In genomic region chr17:75065562-75066151, GRCh38 we compare ENCODE assay signal across 14 cellular contexts. TPM values are rescaled to one million over a fixed set of nuclear protein-coding genes. Genes with fewer than 3 reads are reported as not detected.
A peak's percentile ranks its signal among the peaks of the same experiment; 100 is the strongest.
DNase-seq lines count a peak whose midpoint lies in the region; ATAC-seq, FAIRE-seq and TF ChIP-seq lines count a peak whose summit lies in the region.
"Had no signal": no experiment of that assay in that cellular context is flagged by ENCODE, and none has a peak within 500 bp of the region (broad histone marks: within the 10 kb centered on the region; RNA-seq: fewer than 3 reads in every experiment).

No MANE protein-coding gene starts in this region.

- H3K18ac ChIP-seq in neuronal stem cell (ENCODE audit: low read length) = no peak overlapping the region

- no peak overlapping the region for H3K27ac ChIP-seq in astrocyte (ENCODE audit: low read depth, low read length)
- no peak overlapping the region for H3K27ac ChIP-seq in neuronal stem cell (replicated peaks; ENCODE audit: low read length)
- no peak overlapping the region for H3K27ac ChIP-seq in colonic mucosa
- H3K27ac ChIP-seq in heart right ventricle = no peak overlapping the region
- H3K27ac ChIP-seq: left lung had no signal

- H3K9ac ChIP-seq in astrocyte (ENCODE audit: low read length) (no peak overlapping the region), neuronal stem cell (ENCODE audit: low read depth, low read length, poor library complexity) (no peak overlapping the region), colonic mucosa (ENCODE audit: low read depth in 2 of 2, low read length in 2 of 2) (no peak overlapping the region)

- peak overlapping the region; percentile 83 for H3K27ac Mint-ChIP-seq in activated CD4-positive, alpha-beta T cell treated with anti-CD3 and anti-CD28 coated beads for 36 hours
- H3K27ac Mint-ChIP-seq in astrocyte (ENCODE audit: unreplicated experiment) = peak overlapping the region; percentile 42
- H3K27ac Mint-ChIP-seq in effector memory CD8-positive, alpha-beta T cell = no peak overlapping the region

- H3K4me3 ChIP-seq in astrocyte (ENCODE audit: insufficient read depth, low read depth, low read length) (no peak overlapping the region), neuronal stem cell (ENCODE audit: low read length in 2 of 2) (no peak overlapping the region), colonic mucosa (no peak overlapping the region), heart right ventricle (no peak overlapping the region)
- H3K4me3 ChIP-seq: left lung had no signal

- no peaks in the 10 kb centered on the region for H3K79me2 ChIP-seq in astrocyte (ENCODE audit: insufficient read depth, low read length)

- H4K91ac ChIP-seq in neuronal stem cell (ENCODE audit: low read depth, low read length, poor library complexity) = no peak overlapping the region

- H3K9me3 Mint-ChIP-seq in activated CD4-positive, alpha-beta T cell treated with anti-CD3 and anti-CD28 coated beads for 36 hours (ENCODE audit: low read depth) = no peaks in the 10 kb centered on the region
- H3K9me3 Mint-ChIP-seq in astrocyte (ENCODE audit: unreplicated experiment) = no peaks in the 10 kb centered on the region
- no peaks in the 10 kb centered on the region for H3K9me3 Mint-ChIP-seq in effector memory CD8-positive, alpha-beta T cell

- no peak for FAIRE-seq in astrocyte (lab: Jason Lieb, UNC)
- FAIRE-seq: frontal cortex had no signal

- intact Hi-C loops in activated CD4-positive, alpha-beta T cell treated with anti-CD3 and anti-CD28 coated beads for 36 hours (cut with DNase I, micrococcal nuclease) = loop anchor here (5.0 kb wide), 3 partner anchors 42 to 137 kb away; partner anchors contain the start of genes ARMC7 (in 1 of the 2) and NT5C (in 1 of the 2)
- intact Hi-C loops in colonic mucosa (cut with DNase I) = no loop called here
- intact Hi-C loops in heart right ventricle (cut with DNase I) = loop anchor here in 3 of 10 donors (10.0 kb wide), 3 partner anchors 99 to 139 kb away; partner anchors contain the start of gene NUP85 (in 1 of the 3)

- CTCF ChIA-PET in activated CD4-positive, alpha-beta T cell treated with anti-CD3 and anti-CD28 coated beads for 36 hours (lab: Charles Lee) = interaction anchor here (1.0 to 2.7 kb wide), 2 partner anchors 105 to 135 kb away, joined by 4 to 9 read pairs; no protein-coding TSS in a partner anchor

- H2AK5ac ChIP-seq in neuronal stem cell (ENCODE audit: low read depth, low read length) = no peak overlapping the region

- DNase-seq in activated CD4-positive, alpha-beta T cell treated with anti-CD3 and anti-CD28 coated beads for 36 hours = peak; percentile 38
- no peak for DNase-seq in activated CD4-positive, alpha-beta T cell treated with anti-CD3 and anti-CD28 coated beads, Interleukin-2, amount 50 U/mL, for 1 hour
- DNase-seq in M059J (ENCODE audit: low read depth) = peak; percentile 40
- DNase-seq in astrocyte (ENCODE audit: low read depth) = no peak
- no peak for DNase-seq in neuronal stem cell (ENCODE audit: low spot score)
- no peak for DNase-seq in colonic mucosa
- DNase-seq in effector memory CD8-positive, alpha-beta T cell = no peak
- DNase-seq in heart right ventricle = no peak
- DNase-seq: left lung; NK-92 treated with Interleukin-12 subunit alpha and Interleukin-12 subunit beta, amount 100 ng/mL, for 24 hours; occipital lobe; T-helper 9 cell had no signal

- no peaks in the 10 kb centered on the region for H4K20me1 ChIP-seq in astrocyte (ENCODE audit: insufficient read depth, low read length)

- no peak overlapping the region for H2BK120ac ChIP-seq in neuronal stem cell (ENCODE audit: low read depth, low read length)

- TF ChIP-seq CTCF in astrocyte (IDR thresholded peaks at IDR 0.05; ENCODE audit: insufficient read depth, low read depth, low read length) (no peak), colonic mucosa (IDR thresholded peaks at IDR 0.05) (no peak), heart right ventricle (IDR thresholded peaks at IDR 0.05) (no peak)

- peak overlapping the region; percentile 9 for H3K23ac ChIP-seq in neuronal stem cell (ENCODE audit: low read depth, low read length, poor library complexity)

- H3K4me1 ChIP-seq in astrocyte (ENCODE audit: insufficient read depth, low read length) (peaks cover 5% of the 10 kb centered on the region), neuronal stem cell (ENCODE audit: control insufficient read depth in 2 of 2, insufficient read depth in 1 of 2, low read depth in 1 of 2, low read length in 2 of 2) (no peaks in the 10 kb centered on the region), colonic mucosa (no peaks in the 10 kb centered on the region), heart right ventricle (peaks cover 0 to 6% (median 2%) of the 10 kb centered on the region in 9 donors)

- H3K4me2 ChIP-seq in astrocyte (ENCODE audit: low read length) (peak overlapping the region; percentile 20), neuronal stem cell (ENCODE audit: insufficient read depth, low read length, poor library complexity, severe bottlenecking) (no peak overlapping the region)

- H3K9me3 ChIP-seq in astrocyte (ENCODE audit: insufficient read depth, low read depth, low read length) (no peaks in the 10 kb centered on the region), neuronal stem cell (replicated peaks in 1 of 2; ENCODE audit: control insufficient read depth in 2 of 2, insufficient read depth in 1 of 2, low read depth in 1 of 2, low read length in 2 of 2) (no peaks in the 10 kb centered on the region), colonic mucosa (no peaks in the 10 kb centered on the region), heart right ventricle (no peaks in the 10 kb centered on the region)
- H3K9me3 ChIP-seq: left lung had no signal

- no peak overlapping the region for H2BK5ac ChIP-seq in neuronal stem cell (ENCODE audit: low read length)

- WGBS in neuronal stem cell (ENCODE audit: extremely low coverage in 2 of 2, insufficient read length in 2 of 2, insufficient replicate concordance in 1 of 2), 2 donors = no CpG with 5 or more reads among the region's 6 CpGs
- 70 to 79% methylated on average over 6 of the region's 6 CpGs for WGBS in heart right ventricle, 2 donors

- peak overlapping the region; percentile 6 for H3K4me3 Mint-ChIP-seq in activated CD4-positive, alpha-beta T cell treated with anti-CD3 and anti-CD28 coated beads for 36 hours
- H3K4me3 Mint-ChIP-seq in astrocyte (ENCODE audit: unreplicated experiment) = no peak overlapping the region
- no peak overlapping the region for H3K4me3 Mint-ChIP-seq in effector memory CD8-positive, alpha-beta T cell

- H3K4me1 Mint-ChIP-seq in activated CD4-positive, alpha-beta T cell treated with anti-CD3 and anti-CD28 coated beads for 36 hours = peaks cover 39% of the 10 kb centered on the region
- peaks cover 9% of the 10 kb centered on the region for H3K4me1 Mint-ChIP-seq in astrocyte (ENCODE audit: low read depth, unreplicated experiment)
- peaks cover 7 to 11% of the 10 kb centered on the region in 2 donors for H3K4me1 Mint-ChIP-seq in effector memory CD8-positive, alpha-beta T cell (ENCODE audit: low read depth in 2 of 2)

- H3K36me3 Mint-ChIP-seq in activated CD4-positive, alpha-beta T cell treated with anti-CD3 and anti-CD28 coated beads for 36 hours (ENCODE audit: low read depth) = peaks cover 23% of the 10 kb centered on the region
- H3K36me3 Mint-ChIP-seq in astrocyte (ENCODE audit: low read depth, unreplicated experiment) = peaks cover 26% of the 10 kb centered on the region
- H3K36me3 Mint-ChIP-seq in effector memory CD8-positive, alpha-beta T cell (ENCODE audit: insufficient read depth) = peaks cover 31% of the 10 kb centered on the region

- no peak overlapping the region for H3K4ac ChIP-seq in neuronal stem cell (ENCODE audit: low read length)

- peaks cover 18% of the 10 kb centered on the region for H3K36me3 ChIP-seq in astrocyte (ENCODE audit: insufficient read depth, low read length)
- H3K36me3 ChIP-seq in neuronal stem cell (replicated peaks in 1 of 2; ENCODE audit: control insufficient read depth in 2 of 2, insufficient read depth in 2 of 2, low read length in 2 of 2) = peaks cover 36 to 50% of the 10 kb centered on the region in 2 donors
- peaks cover 3% of the 10 kb centered on the region for H3K36me3 ChIP-seq in colonic mucosa
- peaks cover 0 to 50% (median 27%) of the 10 kb centered on the region in 9 donors for H3K36me3 ChIP-seq in heart right ventricle

- ATAC-seq in activated CD4-positive, alpha-beta T cell treated with anti-CD3 and anti-CD28 coated beads for 36 hours = peak; percentile 75
- ATAC-seq in effector memory CD8-positive, alpha-beta T cell (replicated peaks) = no peak
- ATAC-seq in heart right ventricle = no peak
- ATAC-seq: left lung had no signal

- H2AFZ ChIP-seq in astrocyte (ENCODE audit: low read depth, low read length) (no peak overlapping the region), neuronal stem cell (ENCODE audit: low read length) (no peak overlapping the region)

- H3K27me3 ChIP-seq in astrocyte (ENCODE audit: insufficient read depth, low read length) (no peaks in the 10 kb centered on the region), neuronal stem cell (ENCODE audit: control insufficient read depth in 3 of 3, insufficient read depth in 3 of 3, low read depth in 1 of 3, low read length in 3 of 3) (no peaks in the 10 kb centered on the region), colonic mucosa (no peaks in the 10 kb centered on the region), heart right ventricle (no peaks in the 10 kb centered on the region)
- H3K27me3 ChIP-seq: left lung had no signal

- H3K27me3 Mint-ChIP-seq in activated CD4-positive, alpha-beta T cell treated with anti-CD3 and anti-CD28 coated beads for 36 hours = no peaks in the 10 kb centered on the region
- no peaks in the 10 kb centered on the region for H3K27me3 Mint-ChIP-seq in astrocyte (ENCODE audit: low read depth, unreplicated experiment)
- H3K27me3 Mint-ChIP-seq in effector memory CD8-positive, alpha-beta T cell = no peaks in the 10 kb centered on the region

- no peak overlapping the region for H3K14ac ChIP-seq in neuronal stem cell (ENCODE audit: low read length)

- H2BK15ac ChIP-seq in neuronal stem cell (ENCODE audit: low read length) = no peak overlapping the region

- H4K8ac ChIP-seq in neuronal stem cell (ENCODE audit: low read depth, low read length) = no peak overlapping the region

- no peak overlapping the region for H2BK12ac ChIP-seq in neuronal stem cell (ENCODE audit: low read length)

- no peaks in the 10 kb centered on the region for H3K79me1 ChIP-seq in neuronal stem cell (ENCODE audit: low read depth, low read length)

- POLR2A ChIA-PET in activated CD4-positive, alpha-beta T cell treated with anti-CD3 and anti-CD28 coated beads for 36 hours (lab: Charles Lee) = interaction anchor here (0.6 to 1.1 kb wide), 4 partner anchors 13 to 94 kb away, joined by 3 to 6 read pairs (median 4); no protein-coding TSS in a partner anchor

RNA-seq across cellular contexts. Expression of gene KCTD2, which starts 18.6 kb away (rescaled TPM):
- total RNA-seq in activated CD4-positive, alpha-beta T cell treated with anti-CD3 and anti-CD28 coated beads for 36 hours = 10 to 100 TPM; 15.3 to 16.7 TPM
- total RNA-seq in M059J (2014; rRNA removed; shearing (Covaris generic)) = 18.9 and 25.1 TPM in 2 replicates
- total RNA-seq in astrocyte (17.1 and 18.6 TPM in 2 replicates), colonic mucosa (10 to 100 TPM; 14.8 to 18.1 TPM), heart right ventricle (10 to 100 TPM; 19.6 to 41.1 (median 29.6) TPM)
- polyA plus RNA-seq in neuronal stem cell (2013, experiment 1 of 2) = 24.7 TPM
- polyA plus RNA-seq in neuronal stem cell (2013, experiment 2 of 2) = 24.7 TPM
- 10 to 100 TPM; 11.8 to 19.2 TPM for polyA plus RNA-seq in heart right ventricle

RNA-seq across cellular contexts. Expression of gene ATP5PD, which starts 18.9 kb away (rescaled TPM):
- 100 to 1,000 TPM; 194 to 237 TPM for total RNA-seq in activated CD4-positive, alpha-beta T cell treated with anti-CD3 and anti-CD28 coated beads for 36 hours
- total RNA-seq in M059J (2014; rRNA removed; shearing (Covaris generic)) = 440 and 491 TPM in 2 replicates
- total RNA-seq in astrocyte = 238 and 239 TPM in 2 replicates
- polyA plus RNA-seq in neuronal stem cell (2013, experiment 1 of 2) = 310 TPM
- polyA plus RNA-seq in neuronal stem cell (2013, experiment 2 of 2) = 301 TPM
- 100 to 1,000 TPM; 302 to 371 TPM for total RNA-seq in colonic mucosa
- total RNA-seq in heart right ventricle = 1,000 to 10,000 TPM in 1 of 10 donors, 100 to 1,000 TPM in 9; 678 to 1,003 (median 867) TPM
- 1,000 to 10,000 TPM in 1 of 2 donors, 100 to 1,000 TPM in 1; 870 to 2,296 TPM for polyA plus RNA-seq in heart right ventricle

RNA-seq across cellular contexts. Expression of gene SLC16A5, which starts 22.1 kb away (rescaled TPM):
- total RNA-seq in activated CD4-positive, alpha-beta T cell treated with anti-CD3 and anti-CD28 coated beads for 36 hours = 1 to 10 TPM; 6.0 to 6.5 TPM
- total RNA-seq in M059J (2014; rRNA removed; shearing (Covaris generic)) = 0.07 TPM in 1 of 2 replicates, not detected in the other
- total RNA-seq in astrocyte (7.1 and 10.6 TPM in 2 replicates), colonic mucosa (10 to 100 TPM; 19.4 to 50.1 TPM), heart right ventricle (10 to 100 TPM in 8 of 10 donors, 1 to 10 TPM in 2; 7.5 to 17.4 (median 11.9) TPM)
- 7.7 TPM for polyA plus RNA-seq in neuronal stem cell (2013, experiment 1 of 2)
- polyA plus RNA-seq in neuronal stem cell (2013, experiment 2 of 2) = 7.9 TPM
- polyA plus RNA-seq in heart right ventricle = 10 to 100 TPM in 1 of 2 donors, 1 to 10 TPM in 1; 3.6 to 12.4 TPM
- total RNA-seq: Daoy had no signal

RNA-seq across cellular contexts. Expression of gene ARMC7, which starts 44.1 kb away (rescaled TPM):
- 1 to 10 TPM; 6.7 to 7.7 TPM for total RNA-seq in activated CD4-positive, alpha-beta T cell treated with anti-CD3 and anti-CD28 coated beads for 36 hours
- 4.8 and 6.1 TPM in 2 replicates for total RNA-seq in M059J (2014; rRNA removed; shearing (Covaris generic))
- total RNA-seq in astrocyte (11.5 and 11.9 TPM in 2 replicates), colonic mucosa (10 to 100 TPM; 20.5 to 20.7 TPM), heart right ventricle (1 to 10 TPM; 4.7 to 7.9 (median 5.2) TPM)
- polyA plus RNA-seq in neuronal stem cell (2013, experiment 1 of 2) = 7.3 TPM
- 6.9 TPM for polyA plus RNA-seq in neuronal stem cell (2013, experiment 2 of 2)
- polyA plus RNA-seq in heart right ventricle = 1 to 10 TPM; 3.1 to 7.2 TPM

RNA-seq across cellular contexts. Expression of gene MRPL58, which starts 53.2 kb away (rescaled TPM):
- total RNA-seq in activated CD4-positive, alpha-beta T cell treated with anti-CD3 and anti-CD28 coated beads for 36 hours = 10 to 100 TPM; 64.6 to 66.5 TPM
- total RNA-seq in M059J (2014; rRNA removed; shearing (Covaris generic)) = 55.7 and 65.0 TPM in 2 replicates
- total RNA-seq in astrocyte (23.8 and 24.4 TPM in 2 replicates), colonic mucosa (10 to 100 TPM; 27.2 to 50.1 TPM), heart right ventricle (10 to 100 TPM; 43.7 to 64.1 (median 51.7) TPM)
- 34.0 TPM for polyA plus RNA-seq in neuronal stem cell (2013, experiment 1 of 2)
- polyA plus RNA-seq in neuronal stem cell (2013, experiment 2 of 2) = 32.1 TPM
- polyA plus RNA-seq in heart right ventricle = 10 to 100 TPM; 71.8 to 72.3 TPM

Comparison
In these comparisons a context has a peak if more than half of its experiments do, and no peak if none do; other contexts are left out.
1. DNase-seq: peak in activated CD4-positive, alpha-beta T cell treated with anti-CD3 and anti-CD28 coated beads for 36 hours (single experiment) and M059J (single experiment); none in activated CD4-positive, alpha-beta T cell treated with anti-CD3 and anti-CD28 coated beads, Interleukin-2, amount 50 U/mL, for 1 hour (single experiment), astrocyte (single experiment), neuronal stem cell (single experiment), colonic mucosa (single experiment), effector memory CD8-positive, alpha-beta T cell (0 of 3) and heart right ventricle (0 of 2).
2. H3K27ac Mint-ChIP-seq: peak in activated CD4-positive, alpha-beta T cell treated with anti-CD3 and anti-CD28 coated beads for 36 hours (single experiment) and astrocyte (single experiment); none in effector memory CD8-positive, alpha-beta T cell (0 of 2).